ENCODE assay signal across 8 cellular contexts in genomic region chr2:190343500-190344274, GRCh38. TPM values are rescaled to one million over a fixed set of nuclear protein-coding genes. Genes with fewer than 3 reads are reported as not detected.
A peak's percentile ranks its signal among the peaks of the same experiment; 100 is the strongest.
DNase-seq lines count a peak whose midpoint lies in the region; ATAC-seq and TF ChIP-seq lines count a peak whose summit lies in the region.

Gene INPP1 (plus strand): TSS chr2:190343589. CDS start chr2:190360103, 16,514 bp downstream.

- peaks cover 2% of the 10 kb centered on the region for H3K9me3 Mint-ChIP-seq in activated CD8-positive, alpha-beta memory T cell treated with anti-CD3 and anti-CD28 coated beads, Interleukin-2, amount 10 ng/mL, durations not matched to agents 7 days and 5 days (ENCODE audit: low read depth)

- 0% methylated on average over 97 of the region's 103 CpGs for WGBS in mesenchymal stem cell

- H3K4me2 ChIP-seq in mesenchymal stem cell (ENCODE audit: low read length, poor library complexity, severe bottlenecking) = peak within 1 kb of the TSS; percentile 92

- H3K9ac ChIP-seq in mesenchymal stem cell (ENCODE audit: low read length) = peak within 1 kb of the TSS; percentile 87

- peak within 1 kb of the TSS; percentile 82 for H3K4me3 Mint-ChIP-seq in activated CD8-positive, alpha-beta memory T cell treated with anti-CD3 and anti-CD28 coated beads, Interleukin-2, amount 10 ng/mL, durations not matched to agents 7 days and 5 days

- CTCF ChIA-PET in activated CD8-positive, alpha-beta memory T cell treated with anti-CD3 and anti-CD28 coated beads, Interleukin-2, amount 10 ng/mL, durations not matched to agents 7 days and 5 days (lab: Charles Lee) = interaction anchor here (0.8 to 3.0 kb wide), 12 partner anchors 10 to 173 kb away, joined by 3 to 13 read pairs (median 4); partner anchors contain the start of gene HIBCH

- H3K36me3 ChIP-seq in mesenchymal stem cell (ENCODE audit: control insufficient read depth in 1 of 2, insufficient read depth in 2 of 2, low read depth in 1 of 2, low read length in 2 of 2) = no peaks in the 10 kb centered on the region

- no peak within 1 kb of the TSS for H3K27ac ChIP-seq in mesenchymal stem cell (ENCODE audit: low read length, poor library complexity, severe bottlenecking)

- in situ Hi-C loops in endometrial microvascular endothelial cells (cut with HindIII; ENCODE audit: inconsistent ontology term, low pct_unique_long_range_greater_than_20kb, low sequenced_read_pairs) = loop anchor here (25.0 kb wide), 1 partner anchor 169 kb away; no protein-coding TSS in a partner anchor

- H4K8ac ChIP-seq in mesenchymal stem cell (ENCODE audit: low read length) = peak within 1 kb of the TSS; percentile 96

- H2BK12ac ChIP-seq in mesenchymal stem cell (ENCODE audit: low read length in 2 of 2) = peak within 1 kb of the TSS; percentile 59 to 60

- no peaks in the 10 kb centered on the region for H3K9me3 ChIP-seq in mesenchymal stem cell (ENCODE audit: control insufficient read depth, low read length)

- peaks cover 18% of the 10 kb centered on the region for H3K4me1 Mint-ChIP-seq in activated CD8-positive, alpha-beta memory T cell treated with anti-CD3 and anti-CD28 coated beads, Interleukin-2, amount 10 ng/mL, durations not matched to agents 7 days and 5 days

- DNase-seq in AG09309 (ENCODE audit: low read depth) (no peak), NCI-H69 (lab: John Stamatoyannopoulos, UW) (peak; percentile 72), mesenchymal stem cell (peak; percentile 82)
- DNase-seq in activated CD8-positive, alpha-beta memory T cell treated with anti-CD3 and anti-CD28 coated beads, Interleukin-2, amount 10 ng/mL, durations not matched to agents 7 days and 5 days = peak; percentile 65
- peak in 4 of 6 experiments; percentile 7 to 42 (median 36) for DNase-seq in stimulated activated naive CD4-positive, alpha-beta T cell (lab: John Stamatoyannopoulos, UW)

- no peak for TF ChIP-seq CTCF in AG09309 (IDR thresholded peaks at IDR 0.05; ENCODE audit: control insufficient read depth, insufficient read depth, low read depth, low read length, missing control alignments)

- H3K79me1 ChIP-seq in mesenchymal stem cell (replicated peaks; ENCODE audit: low read length, poor library complexity, severe bottlenecking) = peaks cover 3% of the 10 kb centered on the region

- no peaks in the 10 kb centered on the region for H3K27me3 ChIP-seq in mesenchymal stem cell (ENCODE audit: control insufficient read depth in 1 of 2, insufficient read depth in 1 of 2, low read length in 2 of 2)

- peak within 1 kb of the TSS; percentile 67 for H3K27ac Mint-ChIP-seq in activated CD8-positive, alpha-beta memory T cell treated with anti-CD3 and anti-CD28 coated beads, Interleukin-2, amount 10 ng/mL, durations not matched to agents 7 days and 5 days

- H3K14ac ChIP-seq in mesenchymal stem cell (ENCODE audit: low read length in 2 of 2) = peak within 1 kb of the TSS in 1 of 2 experiments; percentile 97

- no peak within 1 kb of the TSS for H2AK5ac ChIP-seq in mesenchymal stem cell (ENCODE audit: low read length, severe bottlenecking)

- peak within 1 kb of the TSS; percentile 52 to 73 for H3K4ac ChIP-seq in mesenchymal stem cell (ENCODE audit: low read depth in 1 of 2, low read length in 2 of 2)

- H2AFZ ChIP-seq in mesenchymal stem cell (ENCODE audit: low read depth, low read length) = peak within 1 kb of the TSS; percentile 83

- peak within 1 kb of the TSS; percentile 89 to 93 for H3K18ac ChIP-seq in mesenchymal stem cell (ENCODE audit: low read depth in 1 of 2, low read length in 2 of 2)

- peak within 1 kb of the TSS; percentile 95 for H4K91ac ChIP-seq in mesenchymal stem cell (ENCODE audit: low read length)

- TF ChIP-seq POLR2A in GM18526 (IDR thresholded peaks at IDR 0.05; ENCODE audit: extremely low read depth, insufficient read length) = peak; percentile 26

- H2BK120ac ChIP-seq in mesenchymal stem cell (ENCODE audit: low read depth, low read length) = peak within 1 kb of the TSS; percentile 69

- H2BK5ac ChIP-seq in mesenchymal stem cell (ENCODE audit: low read depth, low read length, poor library complexity, severe bottlenecking) = no peak within 1 kb of the TSS

- H3K36me3 Mint-ChIP-seq in activated CD8-positive, alpha-beta memory T cell treated with anti-CD3 and anti-CD28 coated beads, Interleukin-2, amount 10 ng/mL, durations not matched to agents 7 days and 5 days = peaks cover 3% of the 10 kb centered on the region

- peaks cover 5% of the 10 kb centered on the region for H3K27me3 Mint-ChIP-seq in activated CD8-positive, alpha-beta memory T cell treated with anti-CD3 and anti-CD28 coated beads, Interleukin-2, amount 10 ng/mL, durations not matched to agents 7 days and 5 days

- H3K4me1 ChIP-seq in mesenchymal stem cell (ENCODE audit: control insufficient read depth, insufficient read depth, low read depth, low read length) = peaks cover 1% of the 10 kb centered on the region

- peak within 1 kb of the TSS; percentile 55 for H3K4me3 ChIP-seq in AG09309 (ENCODE audit: control insufficient read depth, low read depth, low read length)
- H3K4me3 ChIP-seq in mesenchymal stem cell (ENCODE audit: insufficient read depth in 1 of 2, low read depth in 1 of 2, low read length in 2 of 2) = peak within 1 kb of the TSS; percentile 76 to 82

- ATAC-seq in HG02973 (IDR thresholded peaks at IDR 0.05; ENCODE audit: unreplicated experiment) = peak; percentile 51
- ATAC-seq in activated CD8-positive, alpha-beta memory T cell treated with anti-CD3 and anti-CD28 coated beads, Interleukin-2, amount 10 ng/mL, durations not matched to agents 7 days and 5 days = peak; percentile 77

- peak within 1 kb of the TSS; percentile 97 for H2BK15ac ChIP-seq in mesenchymal stem cell (ENCODE audit: low read depth, poor library complexity, severe bottlenecking)

- H3K23ac ChIP-seq in mesenchymal stem cell (ENCODE audit: low read length in 2 of 2) = peak within 1 kb of the TSS in 1 of 2 experiments; percentile 96

RNA-seq across cellular contexts. Expression of gene INPP1, which starts in this region (rescaled TPM):
- total RNA-seq in activated CD8-positive, alpha-beta memory T cell treated with anti-CD3 and anti-CD28 coated beads, Interleukin-2, amount 10 ng/mL, durations not matched to agents 7 days and 5 days = 10 to 100 TPM; 13.7 to 18.9 TPM
- total RNA-seq in endometrial microvascular endothelial cells (ENCODE audit: inconsistent ontology term) = 29.4 TPM
- 19.5 TPM for polyA plus RNA-seq in mesenchymal stem cell (2013, experiment 1 of 2)
- polyA plus RNA-seq in mesenchymal stem cell (2013, experiment 2 of 2) = 17.6 TPM
